In genomic region chr15:100115711-100116090, GRCh38 we compare ENCODE assay signal across 14 cellular contexts.
DNase-seq lines count a peak whose midpoint lies in the region; ATAC-seq and TF ChIP-seq lines count a peak whose summit lies in the region.
"Had no signal": no experiment of that assay in that cellular context is flagged by ENCODE, and none has a peak within 500 bp of the region (broad histone marks: within the 10 kb centered on the region; RNA-seq: fewer than 3 reads in every experiment).

No MANE protein-coding gene starts in this region.

- no peak overlapping the region for H2BK15ac ChIP-seq in mesenchymal stem cell (ENCODE audit: low read depth, poor library complexity, severe bottlenecking)

- no peak overlapping the region for H3K4me2 ChIP-seq in mesenchymal stem cell (ENCODE audit: low read length, poor library complexity, severe bottlenecking)

- H3K4ac ChIP-seq in mesenchymal stem cell (ENCODE audit: low read depth in 1 of 2, low read length in 2 of 2), result no peak overlapping the region

- H3K4me3 ChIP-seq in coronary artery (no peak overlapping the region), mesenchymal stem cell (ENCODE audit: insufficient read depth in 1 of 2, low read depth in 1 of 2, low read length in 2 of 2) (no peak overlapping the region), Peyer's patch (no peak overlapping the region)
- H3K4me3 ChIP-seq: colonic mucosa, GM12878 had no signal

- H2BK12ac ChIP-seq in mesenchymal stem cell (ENCODE audit: low read length in 2 of 2), result no peak overlapping the region

- H3K23ac ChIP-seq in mesenchymal stem cell (ENCODE audit: low read length in 2 of 2), result no peak overlapping the region

- H3K18ac ChIP-seq in mesenchymal stem cell (ENCODE audit: low read depth in 1 of 2, low read length in 2 of 2), result peak overlapping the region in 1 of 2 experiments; percentile 79

- no peak overlapping the region for H2AK5ac ChIP-seq in mesenchymal stem cell (ENCODE audit: low read length, severe bottlenecking)

- peak overlapping the region; percentile 41 for H3K9ac ChIP-seq in mesenchymal stem cell (ENCODE audit: low read length)

- 54% methylated on average over 3 of the region's 6 CpGs for WGBS in mesenchymal stem cell

- H3K4me1 ChIP-seq in mesenchymal stem cell (ENCODE audit: control insufficient read depth, insufficient read depth, low read depth, low read length) (peaks cover 9% of the 10 kb centered on the region), Peyer's patch (peaks cover 0 to 21% (median 1%) of the 10 kb centered on the region in 4 donors)
- H3K4me1 ChIP-seq: colonic mucosa had no signal

- H3K27ac ChIP-seq in coronary artery (peak overlapping the region; percentile 83 to 98), mesenchymal stem cell (ENCODE audit: low read length, poor library complexity, severe bottlenecking) (no peak overlapping the region), Peyer's patch (no peak overlapping the region)
- H3K27ac ChIP-seq: colonic mucosa had no signal

- H3K14ac ChIP-seq in mesenchymal stem cell (ENCODE audit: low read length in 2 of 2), result no peak overlapping the region

- H2BK120ac ChIP-seq in mesenchymal stem cell (ENCODE audit: low read depth, low read length), result no peak overlapping the region

- DNase-seq in AG20443 (ENCODE audit: low spot score), result peak; percentile 55
- DNase-seq in NCI-H226, result peak; percentile 83
- DNase-seq in coronary artery (ENCODE audit: low spot score), result no peak
- peak; percentile 55 for DNase-seq in mesenchymal stem cell
- DNase-seq in dedifferentiated amniotic fluid mesenchymal stem cell (ENCODE audit: extremely low spot score), result no peak
- DNase-seq in Peyer's patch, result no peak
- no peak for DNase-seq in NCI-H2107 (lab: John Stamatoyannopoulos, UW)
- DNase-seq: colonic mucosa; DMS79 treated with DMSO at 0.1 percent for 48 hours; NCI-H146; stimulated activated CD4-positive, alpha-beta T cell treated with anti-CD3 and anti-CD28 coated beads, Interleukin-4, amount 100 ng/mL, for 1 hour had no signal

- H4K8ac ChIP-seq in mesenchymal stem cell (ENCODE audit: low read length), result no peak overlapping the region

- TF ChIP-seq CTCF in coronary artery (IDR thresholded peaks at IDR 0.05), result no peak
- TF ChIP-seq CTCF in Peyer's patch (IDR thresholded peaks at IDR 0.05), result no peak

- no peaks in the 10 kb centered on the region for H3K27me3 ChIP-seq in mesenchymal stem cell (ENCODE audit: control insufficient read depth in 1 of 2, insufficient read depth in 1 of 2, low read length in 2 of 2)
- no peaks in the 10 kb centered on the region for H3K27me3 ChIP-seq in Peyer's patch
- H3K27me3 ChIP-seq: colonic mucosa had no signal

- H3K9me3 ChIP-seq in mesenchymal stem cell (ENCODE audit: control insufficient read depth, low read length) (peaks cover 13% of the 10 kb centered on the region), Peyer's patch (no peaks in the 10 kb centered on the region)
- H3K9me3 ChIP-seq: colonic mucosa had no signal

- H3K36me3 ChIP-seq in mesenchymal stem cell (ENCODE audit: control insufficient read depth in 1 of 2, insufficient read depth in 2 of 2, low read depth in 1 of 2, low read length in 2 of 2) (no peaks in the 10 kb centered on the region), Peyer's patch (no peaks in the 10 kb centered on the region)
- H3K36me3 ChIP-seq: colonic mucosa had no signal

- no peaks in the 10 kb centered on the region for H3K79me1 ChIP-seq in mesenchymal stem cell (replicated peaks; ENCODE audit: low read length, poor library complexity, severe bottlenecking)

- no peak for ATAC-seq in HG02885 (IDR thresholded peaks at IDR 0.05; ENCODE audit: poor library complexity, unreplicated experiment)
- ATAC-seq: GM12878; stimulated activated memory B cell treated with anti-CD40 and anti-IgM and Interleukin-4, amounts not matched to agents 10 μg/mL and 1 μg/mL and 100 μg/mL, for 72 hours had no signal

- no peak overlapping the region for H2BK5ac ChIP-seq in mesenchymal stem cell (ENCODE audit: low read depth, low read length, poor library complexity, severe bottlenecking)

- TF ChIP-seq POLR2A in Peyer's patch (IDR thresholded peaks at IDR 0.05), result no peak

- H4K91ac ChIP-seq in mesenchymal stem cell (ENCODE audit: low read length), result no peak overlapping the region

- no peak overlapping the region for H2AFZ ChIP-seq in mesenchymal stem cell (ENCODE audit: low read depth, low read length)

Comparison
In these comparisons a context has a peak if more than half of its experiments do, and no peak if none do; other contexts are left out.
1. DNase-seq: peak in AG20443 (single experiment), NCI-H226 (single experiment) and mesenchymal stem cell (single experiment); none in coronary artery (single experiment), dedifferentiated amniotic fluid mesenchymal stem cell (single experiment), Peyer's patch (0 of 3) and NCI-H2107 (single experiment).
2. H3K27ac ChIP-seq: peak in coronary artery (2 of 2); none in mesenchymal stem cell (single experiment) and Peyer's patch (0 of 4).